ENCODE assay signal across 2 cellular contexts in the genomic region with DNA sequence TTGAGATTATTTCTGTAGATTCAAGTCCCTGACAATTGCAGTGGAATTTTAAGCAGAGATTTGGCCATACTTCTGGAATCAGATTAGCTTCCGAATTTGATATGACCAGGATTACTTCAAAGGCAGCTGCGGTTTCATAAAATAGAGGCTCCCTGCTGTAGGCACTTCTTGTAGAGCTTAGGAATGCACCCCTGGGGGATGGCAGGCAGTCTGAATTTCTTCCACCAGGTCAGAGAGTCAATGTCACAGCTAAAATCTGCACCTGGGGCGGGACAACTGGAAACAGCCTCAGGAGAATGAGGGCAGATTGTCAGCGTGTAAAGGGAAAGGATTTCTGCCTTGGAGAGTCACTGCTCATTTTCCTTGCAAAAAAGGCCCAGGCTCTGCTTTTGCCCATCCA.
TF ChIP-seq lines count a peak whose summit lies in the region.

No MANE protein-coding gene starts in this region.

TF ChIP-seq in GM23338, 12 proteins besides CTCF, POLR2A, EP300 and RAD21 (continued from another document):
- TF ChIP-seq, protein P1, sequence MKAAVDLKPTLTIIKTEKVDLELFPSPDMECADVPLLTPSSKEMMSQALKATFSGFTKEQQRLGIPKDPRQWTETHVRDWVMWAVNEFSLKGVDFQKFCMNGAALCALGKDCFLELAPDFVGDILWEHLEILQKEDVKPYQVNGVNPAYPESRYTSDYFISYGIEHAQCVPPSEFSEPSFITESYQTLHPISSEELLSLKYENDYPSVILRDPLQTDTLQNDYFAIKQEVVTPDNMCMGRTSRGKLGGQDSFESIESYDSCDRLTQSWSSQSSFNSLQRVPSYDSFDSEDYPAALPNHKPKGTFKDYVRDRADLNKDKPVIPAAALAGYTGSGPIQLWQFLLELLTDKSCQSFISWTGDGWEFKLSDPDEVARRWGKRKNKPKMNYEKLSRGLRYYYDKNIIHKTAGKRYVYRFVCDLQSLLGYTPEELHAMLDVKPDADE (IDR thresholded peaks at IDR 0.05): no peak
- TF ChIP-seq POLR2AphosphoS5 (IDR thresholded peaks at IDR 0.05; ENCODE audit: low read depth) (no peak), STAT1 (IDR thresholded peaks at IDR 0.05; ENCODE audit: unreplicated experiment) (no peak), EZH2phosphoT487 (IDR thresholded peaks at IDR 0.05; ENCODE audit: unreplicated experiment) (no peak), EZH2 (IDR thresholded peaks at IDR 0.05; ENCODE audit: low read depth, unreplicated experiment) (no peak)
- TF ChIP-seq, protein P2, sequence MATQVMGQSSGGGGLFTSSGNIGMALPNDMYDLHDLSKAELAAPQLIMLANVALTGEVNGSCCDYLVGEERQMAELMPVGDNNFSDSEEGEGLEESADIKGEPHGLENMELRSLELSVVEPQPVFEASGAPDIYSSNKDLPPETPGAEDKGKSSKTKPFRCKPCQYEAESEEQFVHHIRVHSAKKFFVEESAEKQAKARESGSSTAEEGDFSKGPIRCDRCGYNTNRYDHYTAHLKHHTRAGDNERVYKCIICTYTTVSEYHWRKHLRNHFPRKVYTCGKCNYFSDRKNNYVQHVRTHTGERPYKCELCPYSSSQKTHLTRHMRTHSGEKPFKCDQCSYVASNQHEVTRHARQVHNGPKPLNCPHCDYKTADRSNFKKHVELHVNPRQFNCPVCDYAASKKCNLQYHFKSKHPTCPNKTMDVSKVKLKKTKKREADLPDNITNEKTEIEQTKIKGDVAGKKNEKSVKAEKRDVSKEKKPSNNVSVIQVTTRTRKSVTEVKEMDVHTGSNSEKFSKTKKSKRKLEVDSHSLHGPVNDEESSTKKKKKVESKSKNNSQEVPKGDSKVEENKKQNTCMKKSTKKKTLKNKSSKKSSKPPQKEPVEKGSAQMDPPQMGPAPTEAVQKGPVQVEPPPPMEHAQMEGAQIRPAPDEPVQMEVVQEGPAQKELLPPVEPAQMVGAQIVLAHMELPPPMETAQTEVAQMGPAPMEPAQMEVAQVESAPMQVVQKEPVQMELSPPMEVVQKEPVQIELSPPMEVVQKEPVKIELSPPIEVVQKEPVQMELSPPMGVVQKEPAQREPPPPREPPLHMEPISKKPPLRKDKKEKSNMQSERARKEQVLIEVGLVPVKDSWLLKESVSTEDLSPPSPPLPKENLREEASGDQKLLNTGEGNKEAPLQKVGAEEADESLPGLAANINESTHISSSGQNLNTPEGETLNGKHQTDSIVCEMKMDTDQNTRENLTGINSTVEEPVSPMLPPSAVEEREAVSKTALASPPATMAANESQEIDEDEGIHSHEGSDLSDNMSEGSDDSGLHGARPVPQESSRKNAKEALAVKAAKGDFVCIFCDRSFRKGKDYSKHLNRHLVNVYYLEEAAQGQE (IDR thresholded peaks at IDR 0.05; ENCODE audit: unreplicated experiment): no peak

TF ChIP-seq in WTC11, 78 proteins besides CTCF, POLR2A, EP300 and RAD21 (continued from another document):
- TF ChIP-seq, protein P3, sequence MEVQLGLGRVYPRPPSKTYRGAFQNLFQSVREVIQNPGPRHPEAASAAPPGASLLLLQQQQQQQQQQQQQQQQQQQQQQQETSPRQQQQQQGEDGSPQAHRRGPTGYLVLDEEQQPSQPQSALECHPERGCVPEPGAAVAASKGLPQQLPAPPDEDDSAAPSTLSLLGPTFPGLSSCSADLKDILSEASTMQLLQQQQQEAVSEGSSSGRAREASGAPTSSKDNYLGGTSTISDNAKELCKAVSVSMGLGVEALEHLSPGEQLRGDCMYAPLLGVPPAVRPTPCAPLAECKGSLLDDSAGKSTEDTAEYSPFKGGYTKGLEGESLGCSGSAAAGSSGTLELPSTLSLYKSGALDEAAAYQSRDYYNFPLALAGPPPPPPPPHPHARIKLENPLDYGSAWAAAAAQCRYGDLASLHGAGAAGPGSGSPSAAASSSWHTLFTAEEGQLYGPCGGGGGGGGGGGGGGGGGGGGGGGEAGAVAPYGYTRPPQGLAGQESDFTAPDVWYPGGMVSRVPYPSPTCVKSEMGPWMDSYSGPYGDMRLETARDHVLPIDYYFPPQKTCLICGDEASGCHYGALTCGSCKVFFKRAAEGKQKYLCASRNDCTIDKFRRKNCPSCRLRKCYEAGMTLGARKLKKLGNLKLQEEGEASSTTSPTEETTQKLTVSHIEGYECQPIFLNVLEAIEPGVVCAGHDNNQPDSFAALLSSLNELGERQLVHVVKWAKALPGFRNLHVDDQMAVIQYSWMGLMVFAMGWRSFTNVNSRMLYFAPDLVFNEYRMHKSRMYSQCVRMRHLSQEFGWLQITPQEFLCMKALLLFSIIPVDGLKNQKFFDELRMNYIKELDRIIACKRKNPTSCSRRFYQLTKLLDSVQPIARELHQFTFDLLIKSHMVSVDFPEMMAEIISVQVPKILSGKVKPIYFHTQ (CRISPR knock-in tag; IDR thresholded peaks at IDR 0.05): no peak
- TF ChIP-seq ESRRA (CRISPR knock-in tag; IDR thresholded peaks at IDR 0.05; ENCODE audit: borderline replicate concordance) (no peak), RORB (CRISPR knock-in tag; IDR thresholded peaks at IDR 0.05) (no peak), FOXK1 (CRISPR knock-in tag; IDR thresholded peaks at IDR 0.05) (no peak)
- TF ChIP-seq, protein P4, sequence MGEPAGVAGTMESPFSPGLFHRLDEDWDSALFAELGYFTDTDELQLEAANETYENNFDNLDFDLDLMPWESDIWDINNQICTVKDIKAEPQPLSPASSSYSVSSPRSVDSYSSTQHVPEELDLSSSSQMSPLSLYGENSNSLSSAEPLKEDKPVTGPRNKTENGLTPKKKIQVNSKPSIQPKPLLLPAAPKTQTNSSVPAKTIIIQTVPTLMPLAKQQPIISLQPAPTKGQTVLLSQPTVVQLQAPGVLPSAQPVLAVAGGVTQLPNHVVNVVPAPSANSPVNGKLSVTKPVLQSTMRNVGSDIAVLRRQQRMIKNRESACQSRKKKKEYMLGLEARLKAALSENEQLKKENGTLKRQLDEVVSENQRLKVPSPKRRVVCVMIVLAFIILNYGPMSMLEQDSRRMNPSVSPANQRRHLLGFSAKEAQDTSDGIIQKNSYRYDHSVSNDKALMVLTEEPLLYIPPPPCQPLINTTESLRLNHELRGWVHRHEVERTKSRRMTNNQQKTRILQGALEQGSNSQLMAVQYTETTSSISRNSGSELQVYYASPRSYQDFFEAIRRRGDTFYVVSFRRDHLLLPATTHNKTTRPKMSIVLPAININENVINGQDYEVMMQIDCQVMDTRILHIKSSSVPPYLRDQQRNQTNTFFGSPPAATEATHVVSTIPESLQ (CRISPR knock-in tag; IDR thresholded peaks at IDR 0.05): no peak
- TF ChIP-seq, protein P5, sequence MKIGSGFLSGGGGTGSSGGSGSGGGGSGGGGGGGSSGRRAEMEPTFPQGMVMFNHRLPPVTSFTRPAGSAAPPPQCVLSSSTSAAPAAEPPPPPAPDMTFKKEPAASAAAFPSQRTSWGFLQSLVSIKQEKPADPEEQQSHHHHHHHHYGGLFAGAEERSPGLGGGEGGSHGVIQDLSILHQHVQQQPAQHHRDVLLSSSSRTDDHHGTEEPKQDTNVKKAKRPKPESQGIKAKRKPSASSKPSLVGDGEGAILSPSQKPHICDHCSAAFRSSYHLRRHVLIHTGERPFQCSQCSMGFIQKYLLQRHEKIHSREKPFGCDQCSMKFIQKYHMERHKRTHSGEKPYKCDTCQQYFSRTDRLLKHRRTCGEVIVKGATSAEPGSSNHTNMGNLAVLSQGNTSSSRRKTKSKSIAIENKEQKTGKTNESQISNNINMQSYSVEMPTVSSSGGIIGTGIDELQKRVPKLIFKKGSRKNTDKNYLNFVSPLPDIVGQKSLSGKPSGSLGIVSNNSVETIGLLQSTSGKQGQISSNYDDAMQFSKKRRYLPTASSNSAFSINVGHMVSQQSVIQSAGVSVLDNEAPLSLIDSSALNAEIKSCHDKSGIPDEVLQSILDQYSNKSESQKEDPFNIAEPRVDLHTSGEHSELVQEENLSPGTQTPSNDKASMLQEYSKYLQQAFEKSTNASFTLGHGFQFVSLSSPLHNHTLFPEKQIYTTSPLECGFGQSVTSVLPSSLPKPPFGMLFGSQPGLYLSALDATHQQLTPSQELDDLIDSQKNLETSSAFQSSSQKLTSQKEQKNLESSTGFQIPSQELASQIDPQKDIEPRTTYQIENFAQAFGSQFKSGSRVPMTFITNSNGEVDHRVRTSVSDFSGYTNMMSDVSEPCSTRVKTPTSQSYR (CRISPR knock-in tag; IDR thresholded peaks at IDR 0.05): no peak
- TF ChIP-seq, protein P6, sequence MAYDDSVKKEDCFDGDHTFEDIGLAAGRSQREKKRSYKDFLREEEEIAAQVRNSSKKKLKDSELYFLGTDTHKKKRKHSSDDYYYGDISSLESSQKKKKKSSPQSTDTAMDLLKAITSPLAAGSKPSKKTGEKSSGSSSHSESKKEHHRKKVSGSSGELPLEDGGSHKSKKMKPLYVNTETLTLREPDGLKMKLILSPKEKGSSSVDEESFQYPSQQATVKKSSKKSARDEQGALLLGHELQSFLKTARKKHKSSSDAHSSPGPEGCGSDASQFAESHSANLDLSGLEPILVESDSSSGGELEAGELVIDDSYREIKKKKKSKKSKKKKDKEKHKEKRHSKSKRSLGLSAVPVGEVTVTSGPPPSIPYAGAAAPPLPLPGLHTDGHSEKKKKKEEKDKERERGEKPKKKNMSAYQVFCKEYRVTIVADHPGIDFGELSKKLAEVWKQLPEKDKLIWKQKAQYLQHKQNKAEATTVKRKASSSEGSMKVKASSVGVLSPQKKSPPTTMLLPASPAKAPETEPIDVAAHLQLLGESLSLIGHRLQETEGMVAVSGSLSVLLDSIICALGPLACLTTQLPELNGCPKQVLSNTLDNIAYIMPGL (CRISPR knock-in tag; IDR thresholded peaks at IDR 0.05): no peak
- TF ChIP-seq, protein P7, sequence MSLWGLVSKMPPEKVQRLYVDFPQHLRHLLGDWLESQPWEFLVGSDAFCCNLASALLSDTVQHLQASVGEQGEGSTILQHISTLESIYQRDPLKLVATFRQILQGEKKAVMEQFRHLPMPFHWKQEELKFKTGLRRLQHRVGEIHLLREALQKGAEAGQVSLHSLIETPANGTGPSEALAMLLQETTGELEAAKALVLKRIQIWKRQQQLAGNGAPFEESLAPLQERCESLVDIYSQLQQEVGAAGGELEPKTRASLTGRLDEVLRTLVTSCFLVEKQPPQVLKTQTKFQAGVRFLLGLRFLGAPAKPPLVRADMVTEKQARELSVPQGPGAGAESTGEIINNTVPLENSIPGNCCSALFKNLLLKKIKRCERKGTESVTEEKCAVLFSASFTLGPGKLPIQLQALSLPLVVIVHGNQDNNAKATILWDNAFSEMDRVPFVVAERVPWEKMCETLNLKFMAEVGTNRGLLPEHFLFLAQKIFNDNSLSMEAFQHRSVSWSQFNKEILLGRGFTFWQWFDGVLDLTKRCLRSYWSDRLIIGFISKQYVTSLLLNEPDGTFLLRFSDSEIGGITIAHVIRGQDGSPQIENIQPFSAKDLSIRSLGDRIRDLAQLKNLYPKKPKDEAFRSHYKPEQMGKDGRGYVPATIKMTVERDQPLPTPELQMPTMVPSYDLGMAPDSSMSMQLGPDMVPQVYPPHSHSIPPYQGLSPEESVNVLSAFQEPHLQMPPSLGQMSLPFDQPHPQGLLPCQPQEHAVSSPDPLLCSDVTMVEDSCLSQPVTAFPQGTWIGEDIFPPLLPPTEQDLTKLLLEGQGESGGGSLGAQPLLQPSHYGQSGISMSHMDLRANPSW (CRISPR knock-in tag; conservative IDR thresholded peaks at IDR 0.05; ENCODE audit: low read depth): no peak
